In the genomic region with DNA sequence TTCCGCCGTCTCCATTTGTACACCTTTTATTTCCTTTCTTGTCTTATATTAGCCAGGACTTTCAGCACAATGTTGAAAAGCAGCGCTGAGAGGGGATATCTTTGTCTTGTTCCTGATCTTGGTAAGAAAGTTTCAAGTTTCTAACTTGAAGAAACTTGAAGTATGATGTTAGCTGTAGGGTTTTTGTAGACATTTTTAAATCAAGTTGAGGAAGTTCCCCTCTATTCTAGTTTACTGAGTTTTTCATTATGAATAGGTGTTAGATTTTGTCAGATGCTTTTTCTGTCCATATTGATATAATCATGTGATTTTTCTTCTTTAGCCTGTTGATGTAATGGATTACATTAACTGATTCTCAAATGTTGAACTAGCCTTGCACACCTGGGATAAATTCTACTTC, we compare ENCODE assay signal across 23 cellular contexts.
DNase-seq lines count a peak whose midpoint lies in the region; ATAC-seq and TF ChIP-seq lines count a peak whose summit lies in the region.
"Had no signal": no experiment of that assay in that cellular context is flagged by ENCODE, and none has a peak within 500 bp of the region (broad histone marks: within the 10 kb centered on the region; RNA-seq: fewer than 3 reads in every experiment).

No MANE protein-coding gene starts in this region.

- peak; percentile 41 for ATAC-seq in GM18498 (IDR thresholded peaks at IDR 0.05; ENCODE audit: unreplicated experiment)
- peak; percentile 43 for ATAC-seq in GM19452 (IDR thresholded peaks at IDR 0.05; ENCODE audit: unreplicated experiment)
- peak; percentile 51 for ATAC-seq in HG02798 (IDR thresholded peaks at IDR 0.05; ENCODE audit: poor library complexity, unreplicated experiment)
- ATAC-seq in HG03565 (IDR thresholded peaks at IDR 0.05; ENCODE audit: unreplicated experiment): peak; percentile 39
- ATAC-seq: activated CD8-positive, alpha-beta T cell treated with anti-CD3 and anti-CD28 coated beads, Interleukin-2, amount 10 ng/mL, durations not matched to agents 7 days and 5 days; naive thymus-derived CD8-positive, alpha-beta T cell; PC-3; T-helper 17 cell; upper lobe of right lung had no signal

- no peak overlapping the region for H3K27ac Mint-ChIP-seq in activated CD4-positive, alpha-beta T cell treated with anti-CD3 and anti-CD28 coated beads, Interleukin-2, amount 10 ng/mL, durations not matched to agents 24 days and 14 days
- no peak overlapping the region for H3K27ac Mint-ChIP-seq in activated naive CD4-positive, alpha-beta T cell treated with anti-CD3 and anti-CD28 coated beads, Interleukin-2, amount 10 ng/mL, durations not matched to agents 7 days and 5 days
- H3K27ac Mint-ChIP-seq: activated B cell treated with CpG ODN at 0.5 μM for 24 hours; activated CD8-positive, alpha-beta T cell treated with anti-CD3 and anti-CD28 coated beads, Interleukin-2, amount 10 ng/mL, durations not matched to agents 7 days and 5 days; CD4-positive, alpha-beta memory T cell; HFFc6; memory B cell; naive thymus-derived CD8-positive, alpha-beta T cell; stimulated activated naive CD8-positive, alpha-beta T cell treated with anti-CD3 and anti-CD28 coated beads, Interleukin-15, Interleukin-2, amounts not matched to agents 100 ng/mL and 50 ng/mL, for 24 hours; T-helper 17 cell had no signal

- no peak overlapping the region for H3K4me2 ChIP-seq in trophoblast cell (ENCODE audit: low read length)

- H3K79me2 ChIP-seq in trophoblast cell (ENCODE audit: control insufficient read depth, insufficient read depth, low read length, poor library complexity): no peaks in the 10 kb centered on the region
- H3K79me2 ChIP-seq: parathyroid adenoma had no signal

- no peak overlapping the region for H3K14ac ChIP-seq in trophoblast cell (ENCODE audit: low read length)

- H3K36me3 ChIP-seq in trophoblast cell (ENCODE audit: control insufficient read depth in 1 of 2, insufficient read depth in 2 of 2, low read length in 2 of 2): no peaks in the 10 kb centered on the region
- no peaks in the 10 kb centered on the region for H3K36me3 ChIP-seq in thyroid gland
- H3K36me3 ChIP-seq: upper lobe of right lung had no signal

- no CpG with 5 or more reads among the region's 3 CpGs for WGBS in trophoblast cell (ENCODE audit: extremely low coverage, insufficient coverage, insufficient read length)
- 92 to 93% methylated on average over 3 of the region's 3 CpGs for WGBS in thyroid gland, 2 donors

- no peaks in the 10 kb centered on the region for H3K4me1 Mint-ChIP-seq in activated CD4-positive, alpha-beta T cell treated with anti-CD3 and anti-CD28 coated beads, Interleukin-2, amount 10 ng/mL, durations not matched to agents 24 days and 14 days
- no peaks in the 10 kb centered on the region for H3K4me1 Mint-ChIP-seq in activated naive CD4-positive, alpha-beta T cell treated with anti-CD3 and anti-CD28 coated beads, Interleukin-2, amount 10 ng/mL, durations not matched to agents 7 days and 5 days
- H3K4me1 Mint-ChIP-seq: CD4-positive, alpha-beta memory T cell; naive thymus-derived CD8-positive, alpha-beta T cell; T-helper 17 cell had no signal

- no peak overlapping the region for H3K4ac ChIP-seq in trophoblast cell (ENCODE audit: low read depth, low read length)

- no peak for DNase-seq in activated CD4-positive, alpha-beta T cell treated with anti-CD3 and anti-CD28 coated beads, Interleukin-2, amount 10 ng/mL, durations not matched to agents 24 days and 14 days
- DNase-seq in trophoblast cell (no peak), thyroid gland (no peak)
- DNase-seq in activated naive CD4-positive, alpha-beta T cell treated with anti-CD3 and anti-CD28 coated beads, Interleukin-2, amount 10 ng/mL, durations not matched to agents 7 days and 5 days: no peak
- DNase-seq: activated B cell treated with CpG ODN at 0.5 μM for 24 hours; activated CD8-positive, alpha-beta T cell treated with anti-CD3 and anti-CD28 coated beads, Interleukin-2, amount 10 ng/mL, durations not matched to agents 7 days and 5 days; CD4-positive, alpha-beta memory T cell; dermis blood vessel endothelial cell; HFFc6; naive thymus-derived CD8-positive, alpha-beta T cell; NCI-H1417 treated with DMSO at 0.1 percent for 48 hours; NCI-H2171 treated with DMSO at 0.1 percent for 48 hours; NCI-H748 treated with DMSO at 0.1 percent for 48 hours; PC-3; T-helper 17 cell; upper lobe of right lung had no signal

- H3K4me1 ChIP-seq in trophoblast cell (ENCODE audit: control insufficient read depth in 1 of 2, insufficient read depth in 2 of 2, low read length in 2 of 2): no peaks in the 10 kb centered on the region
- no peaks in the 10 kb centered on the region for H3K4me1 ChIP-seq in thyroid gland
- H3K4me1 ChIP-seq: upper lobe of right lung had no signal

- H3K36me3 Mint-ChIP-seq in activated CD4-positive, alpha-beta T cell treated with anti-CD3 and anti-CD28 coated beads, Interleukin-2, amount 10 ng/mL, durations not matched to agents 24 days and 14 days (ENCODE audit: low read depth): no peaks in the 10 kb centered on the region
- H3K36me3 Mint-ChIP-seq in activated naive CD4-positive, alpha-beta T cell treated with anti-CD3 and anti-CD28 coated beads, Interleukin-2, amount 10 ng/mL, durations not matched to agents 7 days and 5 days: no peaks in the 10 kb centered on the region
- H3K36me3 Mint-ChIP-seq: CD4-positive, alpha-beta memory T cell; memory B cell; naive thymus-derived CD8-positive, alpha-beta T cell had no signal

- TF ChIP-seq POLR2A in thyroid gland (IDR thresholded peaks at IDR 0.05): no peak

- no peak overlapping the region for H3K23ac ChIP-seq in trophoblast cell (ENCODE audit: low read length)

- no peak overlapping the region for H4K12ac ChIP-seq in trophoblast cell (ENCODE audit: low read depth, low read length)

- H3K27me3 ChIP-seq in trophoblast cell (ENCODE audit: insufficient read depth, low read length): no peaks in the 10 kb centered on the region
- H3K27me3 ChIP-seq in thyroid gland: no peaks in the 10 kb centered on the region
- H3K27me3 ChIP-seq: upper lobe of right lung had no signal

- H3K27ac ChIP-seq in trophoblast cell (ENCODE audit: low read depth, low read length) (no peak overlapping the region), thyroid gland (no peak overlapping the region)
- H3K27ac ChIP-seq: parathyroid adenoma, upper lobe of right lung had no signal

- no peak overlapping the region for H3K9ac ChIP-seq in trophoblast cell (ENCODE audit: low read length)
- H3K9ac ChIP-seq: parathyroid adenoma had no signal

- no peaks in the 10 kb centered on the region for H3K79me1 ChIP-seq in trophoblast cell (ENCODE audit: low read length)

- intact Hi-C loops in activated CD4-positive, alpha-beta T cell treated with anti-CD3 and anti-CD28 coated beads, Interleukin-2, amount 10 ng/mL, durations not matched to agents 24 days and 14 days (cut with micrococcal nuclease): no loop called here
- intact Hi-C loops in thyroid gland (cut with DNase I): no loop called here

- no peak overlapping the region for H2BK5ac ChIP-seq in trophoblast cell (ENCODE audit: low read depth, low read length, poor library complexity)

- peaks cover 30% of the 10 kb centered on the region for H3K27me3 Mint-ChIP-seq in activated CD4-positive, alpha-beta T cell treated with anti-CD3 and anti-CD28 coated beads, Interleukin-2, amount 10 ng/mL, durations not matched to agents 24 days and 14 days
- no peaks in the 10 kb centered on the region for H3K27me3 Mint-ChIP-seq in activated naive CD4-positive, alpha-beta T cell treated with anti-CD3 and anti-CD28 coated beads, Interleukin-2, amount 10 ng/mL, durations not matched to agents 7 days and 5 days
- H3K27me3 Mint-ChIP-seq: activated B cell treated with CpG ODN at 0.5 μM for 24 hours; stimulated activated naive CD8-positive, alpha-beta T cell treated with anti-CD3 and anti-CD28 coated beads, Interleukin-15, Interleukin-2, amounts not matched to agents 100 ng/mL and 50 ng/mL, for 24 hours had no signal

- H3K9me3 Mint-ChIP-seq in activated CD4-positive, alpha-beta T cell treated with anti-CD3 and anti-CD28 coated beads, Interleukin-2, amount 10 ng/mL, durations not matched to agents 24 days and 14 days: no peaks in the 10 kb centered on the region
- no peaks in the 10 kb centered on the region for H3K9me3 Mint-ChIP-seq in activated naive CD4-positive, alpha-beta T cell treated with anti-CD3 and anti-CD28 coated beads, Interleukin-2, amount 10 ng/mL, durations not matched to agents 7 days and 5 days
- H3K9me3 Mint-ChIP-seq: HFFc6; memory B cell; stimulated activated naive CD8-positive, alpha-beta T cell treated with anti-CD3 and anti-CD28 coated beads, Interleukin-15, Interleukin-2, amounts not matched to agents 100 ng/mL and 50 ng/mL, for 24 hours had no signal

- no peak overlapping the region for H3K18ac ChIP-seq in trophoblast cell (ENCODE audit: low read length)

- no peak overlapping the region for H3K4me3 Mint-ChIP-seq in activated CD4-positive, alpha-beta T cell treated with anti-CD3 and anti-CD28 coated beads, Interleukin-2, amount 10 ng/mL, durations not matched to agents 24 days and 14 days
- H3K4me3 Mint-ChIP-seq in activated naive CD4-positive, alpha-beta T cell treated with anti-CD3 and anti-CD28 coated beads, Interleukin-2, amount 10 ng/mL, durations not matched to agents 7 days and 5 days: no peak overlapping the region
- H3K4me3 Mint-ChIP-seq: activated B cell treated with CpG ODN at 0.5 μM for 24 hours; activated CD8-positive, alpha-beta T cell treated with anti-CD3 and anti-CD28 coated beads, Interleukin-2, amount 10 ng/mL, durations not matched to agents 7 days and 5 days; CD4-positive, alpha-beta memory T cell; HFFc6; memory B cell; naive thymus-derived CD8-positive, alpha-beta T cell; stimulated activated naive CD8-positive, alpha-beta T cell treated with anti-CD3 and anti-CD28 coated beads, Interleukin-15, Interleukin-2, amounts not matched to agents 100 ng/mL and 50 ng/mL, for 24 hours; T-helper 17 cell had no signal

- H4K91ac ChIP-seq in trophoblast cell (ENCODE audit: low read depth, low read length): no peak overlapping the region

- no peak for TF ChIP-seq CTCF in thyroid gland (IDR thresholded peaks at IDR 0.05)

- no peak overlapping the region for H2BK120ac ChIP-seq in trophoblast cell (ENCODE audit: insufficient read depth, low read length, poor library complexity)

- H3K4me3 ChIP-seq in trophoblast cell (ENCODE audit: low read depth, low read length) (no peak overlapping the region), thyroid gland (replicated peaks in 1 of 3) (no peak overlapping the region)
- H3K4me3 ChIP-seq: upper lobe of right lung had no signal

- H2AK5ac ChIP-seq in trophoblast cell (ENCODE audit: low read length): no peak overlapping the region

- H3K9me3 ChIP-seq in trophoblast cell (ENCODE audit: insufficient read depth, low read depth, low read length) (no peaks in the 10 kb centered on the region), thyroid gland (no peaks in the 10 kb centered on the region)
- H3K9me3 ChIP-seq: upper lobe of right lung had no signal

- H4K8ac ChIP-seq in trophoblast cell (ENCODE audit: low read depth, low read length): no peak overlapping the region

- CTCF ChIA-PET in activated naive CD4-positive, alpha-beta T cell treated with anti-CD3 and anti-CD28 coated beads, Interleukin-2, amount 10 ng/mL, durations not matched to agents 7 days and 5 days (lab: Charles Lee): no interaction called here

- H2AFZ ChIP-seq in trophoblast cell (ENCODE audit: insufficient read depth, low read length, poor library complexity): no peak overlapping the region
- H2AFZ ChIP-seq: parathyroid adenoma had no signal

- no peak overlapping the region for H2BK12ac ChIP-seq in trophoblast cell (ENCODE audit: low read length)
